ENCODE assay signal across 12 cellular contexts in the genomic region with DNA sequence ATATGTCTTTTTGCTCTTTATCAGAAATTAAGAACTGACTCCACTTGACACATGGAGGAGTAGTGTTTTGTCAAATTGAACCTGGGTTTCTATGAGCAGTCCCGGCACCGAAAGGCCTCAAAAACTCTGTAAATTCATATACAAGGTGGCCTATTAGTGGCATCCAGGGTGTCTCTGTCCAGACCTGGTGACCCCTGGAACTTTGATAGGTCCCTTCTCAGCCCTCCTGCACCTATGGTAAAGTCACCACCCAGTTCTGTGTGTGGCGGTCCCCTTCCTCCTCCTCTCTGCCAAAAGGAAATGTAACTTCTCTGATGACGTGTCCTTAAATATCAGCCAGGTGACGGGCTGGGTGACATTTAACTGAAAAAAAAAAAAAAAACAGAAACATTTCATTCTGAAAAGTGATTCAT.
DNase-seq lines count a peak whose midpoint lies in the region; ATAC-seq and TF ChIP-seq lines count a peak whose summit lies in the region.
"Had no signal": no experiment of that assay in that cellular context is flagged by ENCODE, and none has a peak within 500 bp of the region (broad histone marks: within the 10 kb centered on the region; RNA-seq: fewer than 3 reads in every experiment).

No MANE protein-coding gene starts in this region.

- TF ChIP-seq CTCF in nephron (IDR thresholded peaks at IDR 0.05; ENCODE audit: unreplicated experiment in 3 of 3), result no peak

- no peaks in the 10 kb centered on the region for H3K36me3 Mint-ChIP-seq in nephron (ENCODE audit: low read depth)

- ATAC-seq in GM21786 (IDR thresholded peaks at IDR 0.05; ENCODE audit: unreplicated experiment) (no peak), GM19023 (IDR thresholded peaks at IDR 0.05; ENCODE audit: unreplicated experiment) (no peak)
- ATAC-seq: A549, heart left ventricle had no signal

- H3K27me3 Mint-ChIP-seq in nephron (ENCODE audit: low read depth), result peaks cover 4% of the 10 kb centered on the region

- H3K4me1 Mint-ChIP-seq in nephron, result peaks cover 66% of the 10 kb centered on the region

- H3K9me3 Mint-ChIP-seq in nephron, result no peaks in the 10 kb centered on the region
- H3K9me3 Mint-ChIP-seq: dendritic cell treated with granulocyte-macrophage colony-stimulating factor and Interleukin-4, amounts not matched to agents 40 ng/mL and 50 ng/mL, for 4 days had no signal

- no peak overlapping the region for H3K27ac Mint-ChIP-seq in nephron
- H3K27ac Mint-ChIP-seq: dendritic cell treated with granulocyte-macrophage colony-stimulating factor and Interleukin-4, amounts not matched to agents 40 ng/mL and 50 ng/mL, for 4 days had no signal

- peak overlapping the region; percentile 70 to 87 (median 79) for H3K4me3 Mint-ChIP-seq in nephron
- H3K4me3 Mint-ChIP-seq: dendritic cell treated with granulocyte-macrophage colony-stimulating factor and Interleukin-4, amounts not matched to agents 40 ng/mL and 50 ng/mL, for 4 days had no signal

- peak; percentile 40 for DNase-seq in activated gamma-delta T cell treated with Interleukin-2 at 50 U/mL for 16 hours
- DNase-seq in activated gamma-delta T cell (lab: John Stamatoyannopoulos, UW), result no peak
- DNase-seq in activated effector memory CD4-positive, alpha-beta T cell treated with Interleukin-2 at 50 U/mL for 16 hours, result peak; percentile 37
- DNase-seq in midbrain (lab: John Stamatoyannopoulos, UW), result no peak
- no peak for DNase-seq in NCI-H128 (lab: John Stamatoyannopoulos, UW; ENCODE audit: unreplicated experiment)
- DNase-seq: heart left ventricle, NCI-H187 treated with DMSO at 0.1 percent for 48 hours had no signal

Comparison
In these comparisons a context has a peak if more than half of its experiments do, and no peak if none do; other contexts are left out.
1. DNase-seq: peak in activated gamma-delta T cell treated with Interleukin-2 at 50 U/mL for 16 hours (single experiment) and activated effector memory CD4-positive, alpha-beta T cell treated with Interleukin-2 at 50 U/mL for 16 hours (single experiment); none in activated gamma-delta T cell (single experiment), midbrain (single experiment) and NCI-H128 (single experiment).